1 cellular context compared by ENCODE assay signal in the genomic region with DNA sequence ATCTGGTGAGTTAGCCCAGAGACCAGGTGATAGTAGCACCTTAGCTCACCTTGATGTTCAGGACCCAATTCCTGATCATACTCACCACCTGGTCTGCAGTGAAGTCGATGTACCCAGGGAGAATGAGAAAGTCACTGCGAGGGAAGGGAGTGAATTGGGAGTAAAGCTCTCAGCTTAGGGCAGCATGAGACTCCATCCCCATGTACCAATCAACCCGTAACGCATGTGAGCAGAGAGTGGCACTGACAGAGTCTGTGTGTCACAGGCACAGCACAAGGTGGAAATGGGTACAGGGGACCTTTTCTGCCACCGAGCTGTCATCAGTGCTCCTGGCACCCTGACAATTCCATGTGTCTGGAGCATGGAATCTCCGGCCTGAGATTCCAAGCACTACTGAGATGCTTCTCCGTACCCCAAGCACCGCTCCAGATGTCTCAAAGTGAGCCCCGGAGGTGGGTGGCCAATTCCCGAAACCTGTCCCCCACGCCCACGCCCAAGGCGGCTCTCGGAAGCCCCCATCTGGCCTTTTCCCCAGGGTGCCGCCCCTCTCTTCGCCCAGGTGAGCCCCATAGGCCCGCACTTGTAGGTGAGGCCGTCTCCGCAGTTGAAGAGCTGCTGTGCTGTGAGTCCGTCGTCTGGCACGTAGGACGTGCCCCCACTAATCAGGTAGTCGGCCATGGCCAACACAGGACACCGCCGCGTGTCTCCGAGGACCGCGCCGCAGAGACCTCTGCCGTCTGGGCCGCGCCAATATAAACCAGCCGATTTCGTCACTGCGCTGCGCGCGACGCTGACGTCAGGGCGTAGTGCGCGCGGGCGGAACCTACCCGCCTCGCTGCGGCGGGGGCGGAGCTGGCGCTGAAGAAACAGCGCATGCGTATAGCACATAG.
TF ChIP-seq lines count a peak whose summit lies in the region.

IMPDH2 (minus strand) TSS at position 726 of the 890 bp plus-strand sequence; CDS start at position 678, 48 bp downstream.

TF ChIP-seq in HEK293, 187 proteins besides CTCF, POLR2A, EP300 and RAD21 (continued from another document and continues in another):
- TF ChIP-seq ZNF221 (tag by site-specific recombination; IDR thresholded peaks at IDR 0.05; ENCODE audit: borderline replicate concordance) (no peak), ZNF747 (tag by site-specific recombination; IDR thresholded peaks at IDR 0.05) (no peak), ZNF280C (tag by site-specific recombination; IDR thresholded peaks at IDR 0.05) (no peak), BCL11A (tag by site-specific recombination; IDR thresholded peaks at IDR 0.05; ENCODE audit: low read depth) (no peak), ZNF530 (tag by site-specific recombination; IDR thresholded peaks at IDR 0.05; ENCODE audit: low read depth) (no peak), ZFHX2 (tag by site-specific recombination; conservative IDR thresholded peaks at IDR 0.05) (peak; percentile 91), YY1 (tag by site-specific recombination; IDR thresholded peaks at IDR 0.05) (peak; percentile 55; the same call in 1 of the 2 replicates), ZNF404 (tag by site-specific recombination; IDR thresholded peaks at IDR 0.05) (no peak), ZNF76 (tag by site-specific recombination; IDR thresholded peaks at IDR 0.05; ENCODE audit: borderline replicate concordance, low read depth) (peak; percentile 38; the same call in 1 of the 2 replicates), SETDB1 (IDR thresholded peaks at IDR 0.05; ENCODE audit: insufficient read length, low read length) (no peak), REPIN1 (tag by site-specific recombination; IDR thresholded peaks at IDR 0.05; ENCODE audit: low read depth) (0 out of 2 replicates have a peak, but pooled peaks have one; percentile 67), ZBTB7A (tag by site-specific recombination; IDR thresholded peaks at IDR 0.05; ENCODE audit: low read depth) (peak; percentile 64; the same call in 1 of the 2 replicates), ZEB2 (tag by site-specific recombination; IDR thresholded peaks at IDR 0.05) (no peak; the same call in 1 of the 2 replicates), ZNF449 (tag by site-specific recombination; IDR thresholded peaks at IDR 0.05) (peak; percentile 66), ZNF600 (tag by site-specific recombination; IDR thresholded peaks at IDR 0.05) (peak; percentile 71), BCL6B (tag by site-specific recombination; IDR thresholded peaks at IDR 0.05) (no peak), ZBTB1 (tag by site-specific recombination; IDR thresholded peaks at IDR 0.05) (no peak), ZNF768 (tag by site-specific recombination; IDR thresholded peaks at IDR 0.05) (no peak; the same call in 1 of the 2 replicates), ZBTB21 (tag by site-specific recombination; IDR thresholded peaks at IDR 0.05) (peak; percentile 96), ZNF133 (tag by site-specific recombination; IDR thresholded peaks at IDR 0.05) (no peak), ZNF529 (tag by site-specific recombination; IDR thresholded peaks at IDR 0.05; ENCODE audit: insufficient replicate concordance) (no peak), ZNF626 (tag by site-specific recombination; IDR thresholded peaks at IDR 0.05) (no peak), ZNF132 (tag by site-specific recombination; IDR thresholded peaks at IDR 0.05; ENCODE audit: borderline replicate concordance) (no peak), ZNF792 (tag by site-specific recombination; IDR thresholded peaks at IDR 0.05) (no peak), ZSCAN30 (tag by site-specific recombination; IDR thresholded peaks at IDR 0.05) (peak; percentile 36; the same call in 1 of the 2 replicates), ZNF558 (tag by site-specific recombination; IDR thresholded peaks at IDR 0.05) (no peak), ZNF580 (tag by site-specific recombination; IDR thresholded peaks at IDR 0.05) (peak; percentile 48; the same call in 1 of the 2 replicates), INSM2 (tag by site-specific recombination; IDR thresholded peaks at IDR 0.05) (peak; percentile 54), ATF2 (tag by site-specific recombination; IDR thresholded peaks at IDR 0.05; ENCODE audit: low read depth) (peak; percentile 96), ZNF37A (tag by site-specific recombination; IDR thresholded peaks at IDR 0.05) (no peak), ZNF292 (tag by site-specific recombination; IDR thresholded peaks at IDR 0.05; ENCODE audit: borderline replicate concordance, low read depth) (no peak), ZNF211 (tag by site-specific recombination; IDR thresholded peaks at IDR 0.05; ENCODE audit: low read depth) (no peak)
- TF ChIP-seq, protein P1, sequence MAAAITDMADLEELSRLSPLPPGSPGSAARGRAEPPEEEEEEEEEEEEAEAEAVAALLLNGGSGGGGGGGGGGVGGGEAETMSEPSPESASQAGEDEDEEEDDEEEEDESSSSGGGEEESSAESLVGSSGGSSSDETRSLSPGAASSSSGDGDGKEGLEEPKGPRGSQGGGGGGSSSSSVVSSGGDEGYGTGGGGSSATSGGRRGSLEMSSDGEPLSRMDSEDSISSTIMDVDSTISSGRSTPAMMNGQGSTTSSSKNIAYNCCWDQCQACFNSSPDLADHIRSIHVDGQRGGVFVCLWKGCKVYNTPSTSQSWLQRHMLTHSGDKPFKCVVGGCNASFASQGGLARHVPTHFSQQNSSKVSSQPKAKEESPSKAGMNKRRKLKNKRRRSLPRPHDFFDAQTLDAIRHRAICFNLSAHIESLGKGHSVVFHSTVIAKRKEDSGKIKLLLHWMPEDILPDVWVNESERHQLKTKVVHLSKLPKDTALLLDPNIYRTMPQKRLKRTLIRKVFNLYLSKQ (tag by site-specific recombination; IDR thresholded peaks at IDR 0.05; ENCODE audit: borderline replicate concordance), result no peak
- TF ChIP-seq, protein P2, sequence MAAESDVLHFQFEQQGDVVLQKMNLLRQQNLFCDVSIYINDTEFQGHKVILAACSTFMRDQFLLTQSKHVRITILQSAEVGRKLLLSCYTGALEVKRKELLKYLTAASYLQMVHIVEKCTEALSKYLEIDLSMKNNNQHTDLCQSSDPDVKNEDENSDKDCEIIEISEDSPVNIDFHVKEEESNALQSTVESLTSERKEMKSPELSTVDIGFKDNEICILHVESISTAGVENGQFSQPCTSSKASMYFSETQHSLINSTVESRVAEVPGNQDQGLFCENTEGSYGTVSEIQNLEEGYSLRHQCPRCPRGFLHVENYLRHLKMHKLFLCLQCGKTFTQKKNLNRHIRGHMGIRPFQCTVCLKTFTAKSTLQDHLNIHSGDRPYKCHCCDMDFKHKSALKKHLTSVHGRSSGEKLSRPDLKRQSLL (tag by site-specific recombination; IDR thresholded peaks at IDR 0.05), result no peak
- TF ChIP-seq, protein P3, sequence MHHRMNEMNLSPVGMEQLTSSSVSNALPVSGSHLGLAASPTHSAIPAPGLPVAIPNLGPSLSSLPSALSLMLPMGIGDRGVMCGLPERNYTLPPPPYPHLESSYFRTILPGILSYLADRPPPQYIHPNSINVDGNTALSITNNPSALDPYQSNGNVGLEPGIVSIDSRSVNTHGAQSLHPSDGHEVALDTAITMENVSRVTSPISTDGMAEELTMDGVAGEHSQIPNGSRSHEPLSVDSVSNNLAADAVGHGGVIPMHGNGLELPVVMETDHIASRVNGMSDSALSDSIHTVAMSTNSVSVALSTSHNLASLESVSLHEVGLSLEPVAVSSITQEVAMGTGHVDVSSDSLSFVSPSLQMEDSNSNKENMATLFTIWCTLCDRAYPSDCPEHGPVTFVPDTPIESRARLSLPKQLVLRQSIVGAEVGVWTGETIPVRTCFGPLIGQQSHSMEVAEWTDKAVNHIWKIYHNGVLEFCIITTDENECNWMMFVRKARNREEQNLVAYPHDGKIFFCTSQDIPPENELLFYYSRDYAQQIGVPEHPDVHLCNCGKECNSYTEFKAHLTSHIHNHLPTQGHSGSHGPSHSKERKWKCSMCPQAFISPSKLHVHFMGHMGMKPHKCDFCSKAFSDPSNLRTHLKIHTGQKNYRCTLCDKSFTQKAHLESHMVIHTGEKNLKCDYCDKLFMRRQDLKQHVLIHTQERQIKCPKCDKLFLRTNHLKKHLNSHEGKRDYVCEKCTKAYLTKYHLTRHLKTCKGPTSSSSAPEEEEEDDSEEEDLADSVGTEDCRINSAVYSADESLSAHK (tag by site-specific recombination; IDR thresholded peaks at IDR 0.05), result 0 out of 2 replicates have a peak, but pooled peaks have one; percentile 22
- TF ChIP-seq, protein P4, sequence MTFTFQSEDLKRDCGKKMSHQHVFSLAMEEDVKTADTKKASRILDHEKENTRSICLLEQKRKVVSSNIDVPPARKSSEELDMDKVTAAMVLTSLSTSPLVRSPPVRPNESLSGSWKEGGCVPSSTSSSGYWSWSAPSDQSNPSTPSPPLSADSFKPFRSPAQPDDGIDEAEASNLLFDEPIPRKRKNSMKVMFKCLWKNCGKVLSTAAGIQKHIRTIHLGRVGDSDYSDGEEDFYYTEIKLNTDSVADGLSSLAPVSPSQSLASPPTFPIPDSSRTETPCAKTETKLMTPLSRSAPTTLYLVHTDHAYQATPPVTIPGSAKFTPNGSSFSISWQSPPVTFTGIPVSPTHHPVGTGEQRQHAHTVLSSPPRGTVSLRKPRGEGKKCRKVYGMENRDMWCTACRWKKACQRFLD (tag by site-specific recombination; IDR thresholded peaks at IDR 0.05), result no peak
- TF ChIP-seq, protein P5, sequence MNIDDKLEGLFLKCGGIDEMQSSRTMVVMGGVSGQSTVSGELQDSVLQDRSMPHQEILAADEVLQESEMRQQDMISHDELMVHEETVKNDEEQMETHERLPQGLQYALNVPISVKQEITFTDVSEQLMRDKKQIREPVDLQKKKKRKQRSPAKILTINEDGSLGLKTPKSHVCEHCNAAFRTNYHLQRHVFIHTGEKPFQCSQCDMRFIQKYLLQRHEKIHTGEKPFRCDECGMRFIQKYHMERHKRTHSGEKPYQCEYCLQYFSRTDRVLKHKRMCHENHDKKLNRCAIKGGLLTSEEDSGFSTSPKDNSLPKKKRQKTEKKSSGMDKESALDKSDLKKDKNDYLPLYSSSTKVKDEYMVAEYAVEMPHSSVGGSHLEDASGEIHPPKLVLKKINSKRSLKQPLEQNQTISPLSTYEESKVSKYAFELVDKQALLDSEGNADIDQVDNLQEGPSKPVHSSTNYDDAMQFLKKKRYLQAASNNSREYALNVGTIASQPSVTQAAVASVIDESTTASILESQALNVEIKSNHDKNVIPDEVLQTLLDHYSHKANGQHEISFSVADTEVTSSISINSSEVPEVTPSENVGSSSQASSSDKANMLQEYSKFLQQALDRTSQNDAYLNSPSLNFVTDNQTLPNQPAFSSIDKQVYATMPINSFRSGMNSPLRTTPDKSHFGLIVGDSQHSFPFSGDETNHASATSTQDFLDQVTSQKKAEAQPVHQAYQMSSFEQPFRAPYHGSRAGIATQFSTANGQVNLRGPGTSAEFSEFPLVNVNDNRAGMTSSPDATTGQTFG (tag by site-specific recombination; IDR thresholded peaks at IDR 0.05; ENCODE audit: borderline replicate concordance), result no peak
